Comparison of ENCODE assay signal across 30 cellular contexts in genomic region chr5:94045839-94046782, GRCh38.
"Had no signal": no experiment of that assay in that cellular context is flagged by ENCODE, and none has a peak within 500 bp of the region (broad histone marks: within the 10 kb centered on the region; RNA-seq: fewer than 3 reads in every experiment).

No MANE protein-coding gene starts in this region.

- DNase-seq: activated CD4-positive, alpha-beta T cell treated with anti-CD3 and anti-CD28 coated beads for 4 hours; activated CD4-positive, alpha-beta T cell treated with anti-CD3 and anti-CD28 coated beads, Interleukin-2, amount 50 U/mL, for 4 hours; activated effector memory CD4-positive, alpha-beta T cell treated with anti-CD3 and anti-CD28 coated beads, Interleukin-2, amount 50 U/mL, for 16 hours; activated naive CD4-positive, alpha-beta T cell treated with anti-CD3 and anti-CD28 coated beads, Interleukin-2, amount 10 ng/mL, durations not matched to agents 7 days and 5 days; activated T-cell treated with anti-CD3 and anti-CD28 coated beads for 4 hours; activated T-cell treated with anti-CD3 and anti-CD28 coated beads, Interleukin-2, amount 50 U/mL, for 72 hours; amniotic stem cell; brain microvascular endothelial cell; dorsolateral prefrontal cortex; foreskin fibroblast; head of caudate nucleus; hippocampal formation; left cardiac atrium; left ventricle myocardium superior; mammary epithelial cell; naive B cell; psoas muscle; stimulated activated CD4-positive, alpha-beta T cell treated with anti-CD3 and anti-CD28 coated beads, Interleukin-15, amount 100 ng/mL, for 24 hours; stimulated activated CD4-positive, alpha-beta T cell treated with anti-CD3 and anti-CD28 coated beads, Interleukin-2, amount 100 ng/mL, for 24 hours; stomach; thyroid gland; upper lobe of left lung had no signal

- H3K27me3 Mint-ChIP-seq: activated naive CD4-positive, alpha-beta T cell treated with anti-CD3 and anti-CD28 coated beads, Interleukin-2, amount 10 ng/mL, durations not matched to agents 7 days and 5 days; naive B cell had no signal

- H2AFZ ChIP-seq: parathyroid adenoma had no signal

- H3K36me3 ChIP-seq: brain microvascular endothelial cell, right atrium auricular region, thyroid gland had no signal

- H3K27me3 ChIP-seq: brain microvascular endothelial cell, dorsolateral prefrontal cortex, right atrium auricular region, stomach, thyroid gland, upper lobe of left lung, vagina had no signal

- H3K9me3 ChIP-seq: psoas muscle, right atrium auricular region, stomach, thyroid gland, upper lobe of left lung, vagina had no signal

- H3K4me1 Mint-ChIP-seq: activated naive CD4-positive, alpha-beta T cell treated with anti-CD3 and anti-CD28 coated beads, Interleukin-2, amount 10 ng/mL, durations not matched to agents 7 days and 5 days had no signal

- H3K79me2 ChIP-seq: parathyroid adenoma had no signal

- FAIRE-seq: astrocyte, keratinocyte had no signal

- H3K9ac ChIP-seq: parathyroid adenoma had no signal

- H3K4me1 ChIP-seq: parathyroid adenoma, psoas muscle, right atrium auricular region, stomach, thyroid gland, upper lobe of left lung, vagina had no signal

- ATAC-seq: activated T-cell treated with anti-CD3 and anti-CD28 coated beads, Interleukin-2, amount 50 U/mL, for 72 hours; esophagus mucosa; left cardiac atrium; left ventricle myocardium superior; psoas muscle had no signal

- H3K27ac Mint-ChIP-seq: activated naive CD4-positive, alpha-beta T cell treated with anti-CD3 and anti-CD28 coated beads, Interleukin-2, amount 10 ng/mL, durations not matched to agents 7 days and 5 days; activated T-cell treated with anti-CD3 and anti-CD28 coated beads, Interleukin-2, amount 50 U/mL, for 72 hours; mesothelial cell of epicardium had no signal

- H3K9me3 Mint-ChIP-seq: activated naive CD4-positive, alpha-beta T cell treated with anti-CD3 and anti-CD28 coated beads, Interleukin-2, amount 10 ng/mL, durations not matched to agents 7 days and 5 days; activated T-cell treated with anti-CD3 and anti-CD28 coated beads, Interleukin-2, amount 50 U/mL, for 72 hours had no signal

- H3K4me3 Mint-ChIP-seq: activated naive CD4-positive, alpha-beta T cell treated with anti-CD3 and anti-CD28 coated beads, Interleukin-2, amount 10 ng/mL, durations not matched to agents 7 days and 5 days; activated T-cell treated with anti-CD3 and anti-CD28 coated beads, Interleukin-2, amount 50 U/mL, for 72 hours; mesothelial cell of epicardium; naive B cell had no signal

- H3K4me3 ChIP-seq: coronary artery, dorsolateral prefrontal cortex, psoas muscle, right atrium auricular region, stomach, thyroid gland, upper lobe of left lung, vagina had no signal

- H3K27ac ChIP-seq: brain microvascular endothelial cell, coronary artery, dorsolateral prefrontal cortex, parathyroid adenoma, psoas muscle, right atrium auricular region, stomach, thyroid gland, upper lobe of left lung, vagina had no signal
